Comparison of ENCODE assay signal across 10 cellular contexts in the genomic region with DNA sequence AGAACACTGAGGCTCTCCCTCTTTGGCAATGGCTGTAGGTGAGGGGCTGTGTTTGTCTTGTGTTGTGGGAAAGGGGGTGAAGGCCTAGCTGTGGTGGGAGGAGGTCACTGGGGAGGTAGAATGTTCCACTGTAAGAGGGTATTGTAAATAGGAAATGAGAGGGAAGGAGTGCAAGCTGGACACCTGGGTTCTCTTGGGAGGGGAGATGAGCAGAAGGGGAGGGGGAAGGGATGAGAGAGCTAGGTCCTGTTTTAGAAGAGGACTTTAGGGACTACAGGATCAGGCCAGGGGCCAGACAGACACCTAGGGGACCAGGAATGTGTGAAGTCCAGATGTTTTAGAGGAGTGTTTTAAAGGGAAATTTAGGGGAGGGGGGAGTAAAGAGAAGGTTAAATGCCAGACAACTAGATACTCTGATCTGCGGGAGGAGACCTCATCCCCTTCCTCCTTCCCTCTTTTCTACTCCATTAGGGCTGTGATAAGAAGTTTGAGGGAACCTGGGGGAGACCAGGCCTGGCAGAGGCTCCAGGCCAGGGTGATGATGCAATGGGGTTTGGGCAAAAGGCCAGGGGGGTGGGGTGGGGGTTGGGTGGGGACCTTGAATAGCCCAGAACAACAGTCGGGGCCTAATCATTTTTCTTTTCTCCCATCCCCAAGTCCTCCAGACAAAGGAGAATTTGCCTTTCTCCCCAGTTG. TPM values are rescaled to one million over a fixed set of nuclear protein-coding genes. Genes with fewer than 3 reads are reported as not detected.
DNase-seq lines count a peak whose midpoint lies in the region; ATAC-seq and TF ChIP-seq lines count a peak whose summit lies in the region.
"Had no signal": no experiment of that assay in that cellular context is flagged by ENCODE, and none has a peak within 500 bp of the region (broad histone marks: within the 10 kb centered on the region; RNA-seq: fewer than 3 reads in every experiment).

No MANE protein-coding gene starts in this region.

- H3K27ac ChIP-seq in right lobe of liver (peak overlapping the region; percentile 79 to 89 (median 86)), thoracic aorta (peak overlapping the region; percentile 97 to 98)
- H3K27ac ChIP-seq: C4-2B had no signal

- no peaks in the 10 kb centered on the region for H3K9me3 ChIP-seq in right lobe of liver
- no peaks in the 10 kb centered on the region for H3K9me3 ChIP-seq in thoracic aorta

- H3K36me3 ChIP-seq in right lobe of liver = no peaks in the 10 kb centered on the region
- H3K36me3 ChIP-seq in thoracic aorta = peaks cover 19% of the 10 kb centered on the region

- intact Hi-C loops in activated CD4-positive, alpha-beta T cell treated with anti-CD3 and anti-CD28 coated beads, Interleukin-2, amount 10 ng/mL, durations not matched to agents 24 days and 14 days (cut with micrococcal nuclease) = loop anchor here (10.0 kb wide), 1 partner anchor 568 kb away; the partner anchor contains the start of gene TESPA1
- intact Hi-C loops in right lobe of liver (cut with DNase I) = no loop called here

- TF ChIP-seq POLR2A in right lobe of liver (IDR thresholded peaks at IDR 0.05) = no peak

- peak overlapping the region; percentile 92 for H3K27ac Mint-ChIP-seq in activated CD4-positive, alpha-beta T cell treated with anti-CD3 and anti-CD28 coated beads, Interleukin-2, amount 10 ng/mL, durations not matched to agents 24 days and 14 days
- H3K27ac Mint-ChIP-seq in activated naive CD8-positive, alpha-beta T cell = peak overlapping the region; percentile 94

- peaks cover 0 to 54% (median 24%) of the 10 kb centered on the region in 4 donors for H3K4me1 ChIP-seq in right lobe of liver
- peaks cover 60 to 74% of the 10 kb centered on the region in 2 donors for H3K4me1 ChIP-seq in thoracic aorta (ENCODE audit: control insufficient read depth in 1 of 2, low read depth in 2 of 2)

- H3K27me3 Mint-ChIP-seq in activated CD4-positive, alpha-beta T cell treated with anti-CD3 and anti-CD28 coated beads, Interleukin-2, amount 10 ng/mL, durations not matched to agents 24 days and 14 days = peaks cover 10% of the 10 kb centered on the region
- H3K27me3 Mint-ChIP-seq in activated naive CD8-positive, alpha-beta T cell = no peaks in the 10 kb centered on the region

- 8% methylated on average over 2 of the region's 2 CpGs for WGBS in right lobe of liver (ENCODE audit: insufficient coverage, low coverage, low lambda C conversion rate, missing lambda C conversion rate)

- ATAC-seq in right lobe of liver (peak; percentile 3 to 24 (median 6)), thoracic aorta (ENCODE audit: insufficient number of reproducible peaks, low FRiP score, low read depth) (no peak), GM18858 (IDR thresholded peaks at IDR 0.05; ENCODE audit: unreplicated experiment) (no peak)

- DNase-seq in activated CD4-positive, alpha-beta T cell treated with anti-CD3 and anti-CD28 coated beads, Interleukin-2, amount 10 ng/mL, durations not matched to agents 24 days and 14 days = no peak
- no peak for DNase-seq in activated CD4-positive, alpha-beta T cell treated with anti-CD3 and anti-CD28 coated beads for 4 hours
- DNase-seq in right lobe of liver (no peak), thoracic aorta (ENCODE audit: low spot score) (no peak), NCI-H1092 treated with DMSO at 0.1 percent for 48 hours (lab: John Stamatoyannopoulos, UW) (no peak), GM19238 (ENCODE audit: insufficient read length, low spot score) (no peak)

- H3K4me3 Mint-ChIP-seq in activated CD4-positive, alpha-beta T cell treated with anti-CD3 and anti-CD28 coated beads, Interleukin-2, amount 10 ng/mL, durations not matched to agents 24 days and 14 days = peak overlapping the region; percentile 88
- H3K4me3 Mint-ChIP-seq in activated naive CD8-positive, alpha-beta T cell = peak overlapping the region; percentile 89

- H3K9me3 Mint-ChIP-seq in activated CD4-positive, alpha-beta T cell treated with anti-CD3 and anti-CD28 coated beads, Interleukin-2, amount 10 ng/mL, durations not matched to agents 24 days and 14 days = no peaks in the 10 kb centered on the region
- no peaks in the 10 kb centered on the region for H3K9me3 Mint-ChIP-seq in activated naive CD8-positive, alpha-beta T cell (ENCODE audit: low read depth)

- H3K4me3 ChIP-seq in right lobe of liver (peak overlapping the region; percentile 67 to 88 (median 70)), thoracic aorta (peak overlapping the region; percentile 100)

- peaks cover 5% of the 10 kb centered on the region for H3K36me3 Mint-ChIP-seq in activated CD4-positive, alpha-beta T cell treated with anti-CD3 and anti-CD28 coated beads, Interleukin-2, amount 10 ng/mL, durations not matched to agents 24 days and 14 days (ENCODE audit: low read depth)
- no peaks in the 10 kb centered on the region for H3K36me3 Mint-ChIP-seq in activated naive CD8-positive, alpha-beta T cell

- H3K4me1 Mint-ChIP-seq in activated CD4-positive, alpha-beta T cell treated with anti-CD3 and anti-CD28 coated beads, Interleukin-2, amount 10 ng/mL, durations not matched to agents 24 days and 14 days = peaks cover 61% of the 10 kb centered on the region
- H3K4me1 Mint-ChIP-seq in activated naive CD8-positive, alpha-beta T cell (ENCODE audit: low read depth) = peaks cover 75% of the 10 kb centered on the region

- H3K27me3 ChIP-seq in right lobe of liver (no peaks in the 10 kb centered on the region), thoracic aorta (replicated peaks; ENCODE audit: insufficient read depth) (no peaks in the 10 kb centered on the region)

- TF ChIP-seq CTCF in right lobe of liver (IDR thresholded peaks at IDR 0.05) (no peak), thoracic aorta (IDR thresholded peaks at IDR 0.05) (no peak)

RNA-seq across cellular contexts. Expression of gene ITGA5, which starts 2.0 kb away (rescaled TPM):
- 43.9 and 48.0 TPM in 2 replicates for total RNA-seq in activated CD4-positive, alpha-beta T cell treated with anti-CD3 and anti-CD28 coated beads, Interleukin-2, amount 10 ng/mL, durations not matched to agents 24 days and 14 days
- total RNA-seq in right lobe of liver = 10 to 100 TPM; 31.2 to 75.6 (median 35.5) TPM
- total RNA-seq in thoracic aorta = 100 to 1,000 TPM; 752 to 847 TPM

RNA-seq across cellular contexts. Expression of gene ZNF385A, which starts 32.5 kb away (rescaled TPM):
- total RNA-seq in activated CD4-positive, alpha-beta T cell treated with anti-CD3 and anti-CD28 coated beads, Interleukin-2, amount 10 ng/mL, durations not matched to agents 24 days and 14 days = 0.84 and 1.2 TPM in 2 replicates
- total RNA-seq in right lobe of liver (1 to 10 TPM; 2.4 to 9.3 (median 3.7) TPM), thoracic aorta (10 to 100 TPM in 1 of 2 donors, 1 to 10 TPM in 1; 7.4 to 19.0 TPM)

RNA-seq across cellular contexts. Expression of gene GPR84, which starts 52.8 kb away (rescaled TPM):
- 1.5 TPM in 2 replicates for total RNA-seq in activated CD4-positive, alpha-beta T cell treated with anti-CD3 and anti-CD28 coated beads, Interleukin-2, amount 10 ng/mL, durations not matched to agents 24 days and 14 days
- total RNA-seq in right lobe of liver (under 1 TPM in 1 of 6 experiments, not detected in 5; 0.35 TPM), thoracic aorta (1 to 10 TPM in 1 of 2 donors, under 1 TPM in 1; 0.95 to 2.3 TPM)
- total RNA-seq: glomerular endothelial cell had no signal

RNA-seq across cellular contexts. Expression of gene GTSF1, which starts 56.3 kb away (rescaled TPM):
- total RNA-seq in activated CD4-positive, alpha-beta T cell treated with anti-CD3 and anti-CD28 coated beads, Interleukin-2, amount 10 ng/mL, durations not matched to agents 24 days and 14 days = 4.8 and 5.5 TPM in 2 replicates
- under 1 TPM in 1 of 6 experiments, not detected in 5; 0.51 TPM for total RNA-seq in right lobe of liver
- not detected for total RNA-seq in thoracic aorta
- total RNA-seq: glomerular endothelial cell had no signal

Comparison
In these comparisons a context has a peak if more than half of its experiments do, and no peak if none do; other contexts are left out.
1. ATAC-seq: peak in right lobe of liver (4 of 4); none in thoracic aorta (single experiment) and GM18858 (single experiment).
2. RNA of gene ITGA5, which starts 2.0 kb away (total RNA-seq): 752 to 847 TPM in thoracic aorta; 43.9 to 48.0 TPM in activated CD4-positive, alpha-beta T cell treated with anti-CD3 and anti-CD28 coated beads, Interleukin-2, amount 10 ng/mL, durations not matched to agents 24 days and 14 days and 31.2 to 75.6 TPM in right lobe of liver; every median in the first group is over 4 times any median in the second.